Comparison of ENCODE assay signal across 19 cellular contexts in genomic region chr13:44322928-44323327, GRCh38. TPM values are rescaled to one million over a fixed set of nuclear protein-coding genes. Genes with fewer than 3 reads are reported as not detected.
"Had no signal": no experiment of that assay in that cellular context is flagged by ENCODE, and none has a peak within 500 bp of the region (broad histone marks: within the 10 kb centered on the region; RNA-seq: fewer than 3 reads in every experiment).

No MANE protein-coding gene starts in this region.

- H3K27me3 ChIP-seq: gastroesophageal sphincter, heart right ventricle had no signal

- H3K27ac ChIP-seq: gastroesophageal sphincter, heart right ventricle, left ventricle myocardium inferior had no signal

- H3K4me3 ChIP-seq: gastroesophageal sphincter, heart right ventricle, left ventricle myocardium inferior had no signal

- H3K36me3 ChIP-seq: gastroesophageal sphincter, heart right ventricle, left ventricle myocardium inferior had no signal

- ATAC-seq: activated naive CD8-positive, alpha-beta T cell treated with anti-CD3 and anti-CD28 coated beads, Interleukin-2, amount 50 U/mL, for 24 hours; activated T-helper 17 cell treated with anti-CD3 and anti-CD28 coated beads, Interleukin-2, amount 50 U/mL, for 72 hours; effector memory CD8-positive, alpha-beta T cell; gastroesophageal sphincter; heart right ventricle; natural killer cell treated with Interleukin-12 subunit alpha and Interleukin-12 subunit beta and Interleukin-15 and Interleukin-18, amount 100 ng/mL, for 72 hours had no signal

- DNase-seq: activated CD4-positive, alpha-beta T cell treated with anti-CD3 and anti-CD28 coated beads for 1 hour; activated CD4-positive, alpha-beta T cell treated with anti-CD3 and anti-CD28 coated beads, Interleukin-2, amount 50 U/mL, for 4 hours; activated naive CD4-positive, alpha-beta T cell treated with anti-CD3 and anti-CD28 coated beads for 36 hours; activated naive CD8-positive, alpha-beta T cell treated with anti-CD3 and anti-CD28 coated beads, Interleukin-2, amount 50 U/mL, for 24 hours; aorta; effector memory CD8-positive, alpha-beta T cell; heart right ventricle; left ventricle myocardium inferior; mesendoderm; nucleus accumbens; posterior cingulate gyrus; stimulated activated CD4-positive, alpha-beta T cell treated with anti-CD3 and anti-CD28 coated beads, Interleukin-15, amount 100 ng/mL, for 24 hours; stimulated activated CD4-positive, alpha-beta T cell treated with anti-CD3 and anti-CD28 coated beads, Interleukin-4, amount 100 ng/mL, for 24 hours; stimulated activated naive CD4-positive, alpha-beta T cell; T-helper 1 cell; T1000 had no signal

RNA-seq across cellular contexts. Expression of gene SERP2, which starts 50.7 kb away (rescaled TPM):
- total RNA-seq: activated T-helper 17 cell treated with anti-CD3 and anti-CD28 coated beads, Interleukin-2, amount 50 U/mL, for 72 hours had no signal
